Comparison of ENCODE assay signal across 16 cellular contexts in genomic region chr1:230371923-230372703, GRCh38. TPM values are rescaled to one million over a fixed set of nuclear protein-coding genes. Genes with fewer than 3 reads are reported as not detected.
"Had no signal": no experiment of that assay in that cellular context is flagged by ENCODE, and none has a peak within 500 bp of the region (broad histone marks: within the 10 kb centered on the region; RNA-seq: fewer than 3 reads in every experiment).

No MANE protein-coding gene starts in this region.

- H3K4me3 ChIP-seq: body of pancreas, heart left ventricle, pancreas had no signal

- H3K36me3 ChIP-seq: heart left ventricle, pancreas had no signal

- DNase-seq: activated CD4-positive, alpha-beta T cell treated with anti-CD3 and anti-CD28 coated beads, Interleukin-2, amount 10 ng/mL, durations not matched to agents 24 days and 14 days; activated CD8-positive, alpha-beta T cell treated with anti-CD3 and anti-CD28 coated beads for 36 hours; activated naive CD4-positive, alpha-beta T cell treated with Interleukin-2 at 50 U/mL for 16 hours; activated T-cell treated with anti-CD3 and anti-CD28 coated beads, Interleukin-2, amount 50 U/mL, for 24 hours; body of pancreas; foreskin melanocyte; heart left ventricle; kidney glomerular epithelial cell; left ventricle myocardium superior; naive thymus-derived CD4-positive, alpha-beta T cell; pancreas; stimulated activated CD4-positive, alpha-beta T cell treated with anti-CD3 and anti-CD28 coated beads, Interleukin-4, amount 100 ng/mL, for 24 hours; T1000 had no signal

- H3K9me3 ChIP-seq: body of pancreas, heart left ventricle, pancreas had no signal

- H3K4me1 ChIP-seq: pancreas had no signal

- ATAC-seq: activated CD8-positive, alpha-beta T cell treated with anti-CD3 and anti-CD28 coated beads for 36 hours; body of pancreas; heart left ventricle; left ventricle myocardium superior; naive thymus-derived CD4-positive, alpha-beta T cell; sciatic nerve; stimulated activated memory B cell treated with anti-CD40 and anti-IgM and Interleukin-4, amounts not matched to agents 10 μg/mL and 1 μg/mL and 100 μg/mL, for 72 hours had no signal

RNA-seq across cellular contexts. Expression of gene PGBD5, which starts 54.0 kb away (rescaled TPM):
- total RNA-seq: activated CD8-positive, alpha-beta T cell treated with anti-CD3 and anti-CD28 coated beads for 36 hours; activated T-helper 2 cell treated with anti-CD3 and anti-CD28 coated beads, Interferon-gamma antibody, Interleukin-2, Interleukin-4, amounts not matched to agents 10 μg/mL and 5 μg/mL and 100 μg/mL, durations not matched to agents 14 hours and 24 hours and 36 hours had no signal
